Comparison of ENCODE assay signal across 9 cellular contexts in the genomic region with DNA sequence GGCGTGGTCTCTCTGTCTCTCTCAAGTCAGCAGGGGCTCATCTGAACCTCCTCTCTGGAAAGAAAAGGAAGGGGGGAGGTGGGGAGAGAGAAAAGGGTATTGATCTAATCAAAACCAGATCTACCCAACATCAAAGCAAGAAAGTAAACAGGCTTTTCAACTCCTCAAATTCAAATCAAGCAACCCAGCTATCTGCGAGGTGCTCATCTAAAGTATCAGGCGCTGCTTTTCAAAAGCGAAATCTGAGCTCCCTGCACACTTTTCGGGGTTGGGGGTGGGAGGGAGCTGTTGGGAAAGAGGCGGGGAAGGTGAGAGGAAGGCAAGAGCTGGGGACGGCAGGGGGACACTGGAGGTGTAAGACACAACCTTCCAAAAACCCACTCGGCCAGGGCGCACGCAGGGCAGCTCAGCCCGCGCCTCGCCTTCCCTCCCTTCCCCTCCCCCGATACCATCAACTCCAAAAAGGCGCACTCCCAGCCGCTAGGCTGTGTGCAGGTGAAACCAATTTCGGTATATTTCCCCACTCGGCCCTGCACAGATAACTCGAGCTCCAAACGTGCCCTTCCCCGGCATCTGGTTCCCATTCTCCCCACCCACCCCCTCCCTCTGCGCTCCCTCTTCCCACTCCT. TPM values are rescaled to one million over a fixed set of nuclear protein-coding genes. Genes with fewer than 3 reads are reported as not detected.
A peak's percentile ranks its signal among the peaks of the same experiment; 100 is the strongest.
DNase-seq lines count a peak whose midpoint lies in the region; ATAC-seq and TF ChIP-seq lines count a peak whose summit lies in the region.
"Had no signal": no experiment of that assay in that cellular context is flagged by ENCODE, and none has a peak within 500 bp of the region (broad histone marks: within the 10 kb centered on the region; RNA-seq: fewer than 3 reads in every experiment).

No MANE protein-coding gene starts in this region.

- H3K4me3 ChIP-seq in right lobe of liver (peak overlapping the region in 2 of 3 donors; percentile 72 to 75), testis (peak overlapping the region; percentile 84 to 88)

- peak overlapping the region; percentile 71 for H3K4me3 Mint-ChIP-seq in activated CD8-positive, alpha-beta T cell treated with anti-CD3 and anti-CD28 coated beads for 36 hours
- no peak overlapping the region for H3K4me3 Mint-ChIP-seq in activated CD8-positive, alpha-beta T cell treated with anti-CD3 and anti-CD28 coated beads, Interleukin-2, amount 10 ng/mL, durations not matched to agents 7 days and 5 days

- H3K27ac ChIP-seq in right lobe of liver (no peak overlapping the region), testis (peak overlapping the region in 1 of 2 donors; percentile 93)

- H3K4me1 ChIP-seq in right lobe of liver (peaks cover 0 to 14% (median 0%) of the 10 kb centered on the region in 4 donors), testis (peaks cover 28% of the 10 kb centered on the region)

- H3K9me3 ChIP-seq in right lobe of liver (no peaks in the 10 kb centered on the region), testis (no peaks in the 10 kb centered on the region)

- H3K27me3 ChIP-seq in right lobe of liver (no peaks in the 10 kb centered on the region), testis (no peaks in the 10 kb centered on the region)

- DNase-seq in activated CD8-positive, alpha-beta T cell treated with anti-CD3 and anti-CD28 coated beads for 36 hours, result no peak
- DNase-seq in activated CD8-positive, alpha-beta T cell treated with anti-CD3 and anti-CD28 coated beads, Interleukin-2, amount 10 ng/mL, durations not matched to agents 7 days and 5 days, result no peak
- DNase-seq in activated naive CD4-positive, alpha-beta T cell treated with anti-CD3 and anti-CD28 coated beads, Interleukin-2, amount 50 U/mL, for 16 hours, result peak; percentile 27
- no peak for DNase-seq in right lobe of liver
- no peak for DNase-seq in testis
- DNase-seq in NCI-H2227 (lab: John Stamatoyannopoulos, UW; ENCODE audit: unreplicated experiment), result no peak
- DNase-seq in SK-N-DZ (ENCODE audit: low spot score), result no peak
- DNase-seq in left lobe of liver (ENCODE audit: low spot score), result no peak
- DNase-seq: NCI-H146 had no signal

- POLR2A ChIA-PET in activated CD8-positive, alpha-beta T cell treated with anti-CD3 and anti-CD28 coated beads for 36 hours (lab: Charles Lee), result no interaction called here
- POLR2A ChIA-PET in activated CD8-positive, alpha-beta T cell treated with anti-CD3 and anti-CD28 coated beads, Interleukin-2, amount 10 ng/mL, durations not matched to agents 7 days and 5 days (lab: Charles Lee), result interaction anchor here (1.0 kb wide), 1 partner anchor 294 kb away, joined by 4 read pairs; no protein-coding TSS in a partner anchor

- H3K9me3 Mint-ChIP-seq in activated CD8-positive, alpha-beta T cell treated with anti-CD3 and anti-CD28 coated beads for 36 hours, result no peaks in the 10 kb centered on the region
- H3K9me3 Mint-ChIP-seq in activated CD8-positive, alpha-beta T cell treated with anti-CD3 and anti-CD28 coated beads, Interleukin-2, amount 10 ng/mL, durations not matched to agents 7 days and 5 days (ENCODE audit: insufficient read depth), result no peaks in the 10 kb centered on the region

- H3K27ac Mint-ChIP-seq in activated CD8-positive, alpha-beta T cell treated with anti-CD3 and anti-CD28 coated beads for 36 hours, result no peak overlapping the region
- H3K27ac Mint-ChIP-seq in activated CD8-positive, alpha-beta T cell treated with anti-CD3 and anti-CD28 coated beads, Interleukin-2, amount 10 ng/mL, durations not matched to agents 7 days and 5 days, result no peak overlapping the region

- 21% methylated on average over 14 of the region's 22 CpGs for WGBS in right lobe of liver (ENCODE audit: insufficient coverage, low coverage, low lambda C conversion rate, missing lambda C conversion rate)
- WGBS in testis, 2 donors, result 21 to 23% methylated on average over 13 to 22 of the region's 22 CpGs

- TF ChIP-seq POLR2A in right lobe of liver (IDR thresholded peaks at IDR 0.05) (no peak), testis (IDR thresholded peaks at IDR 0.05) (no peak)

- H3K4me1 Mint-ChIP-seq in activated CD8-positive, alpha-beta T cell treated with anti-CD3 and anti-CD28 coated beads for 36 hours (ENCODE audit: low read depth), result peaks cover 18% of the 10 kb centered on the region
- H3K4me1 Mint-ChIP-seq in activated CD8-positive, alpha-beta T cell treated with anti-CD3 and anti-CD28 coated beads, Interleukin-2, amount 10 ng/mL, durations not matched to agents 7 days and 5 days (ENCODE audit: low read depth), result peaks cover 21% of the 10 kb centered on the region

- CTCF ChIA-PET in activated CD8-positive, alpha-beta T cell treated with anti-CD3 and anti-CD28 coated beads for 36 hours (lab: Charles Lee), result interaction anchor here (0.6 to 4.9 kb wide), 4 partner anchors 19 to 326 kb away, joined by 3 to 27 read pairs (median 4); no protein-coding TSS in a partner anchor
- CTCF ChIA-PET in activated CD8-positive, alpha-beta T cell treated with anti-CD3 and anti-CD28 coated beads, Interleukin-2, amount 10 ng/mL, durations not matched to agents 7 days and 5 days (lab: Charles Lee), result interaction anchor here (0.8 to 4.7 kb wide), 3 partner anchors 19 to 327 kb away, joined by 3 to 41 read pairs (median 4); no protein-coding TSS in a partner anchor

- peaks cover 4% of the 10 kb centered on the region for H3K27me3 Mint-ChIP-seq in activated CD8-positive, alpha-beta T cell treated with anti-CD3 and anti-CD28 coated beads for 36 hours
- H3K27me3 Mint-ChIP-seq in activated CD8-positive, alpha-beta T cell treated with anti-CD3 and anti-CD28 coated beads, Interleukin-2, amount 10 ng/mL, durations not matched to agents 7 days and 5 days (ENCODE audit: low read depth), result peaks cover 6% of the 10 kb centered on the region

- no peak for ATAC-seq in activated CD8-positive, alpha-beta T cell treated with anti-CD3 and anti-CD28 coated beads for 36 hours
- no peak for ATAC-seq in activated CD8-positive, alpha-beta T cell treated with anti-CD3 and anti-CD28 coated beads, Interleukin-2, amount 10 ng/mL, durations not matched to agents 7 days and 5 days
- ATAC-seq in right lobe of liver (no peak), left lobe of liver (no peak)

- H3K36me3 ChIP-seq in right lobe of liver (no peaks in the 10 kb centered on the region), testis (ENCODE audit: low read depth, missing control alignments) (no peaks in the 10 kb centered on the region)

- no peaks in the 10 kb centered on the region for H3K36me3 Mint-ChIP-seq in activated CD8-positive, alpha-beta T cell treated with anti-CD3 and anti-CD28 coated beads for 36 hours (ENCODE audit: low read depth)
- no peaks in the 10 kb centered on the region for H3K36me3 Mint-ChIP-seq in activated CD8-positive, alpha-beta T cell treated with anti-CD3 and anti-CD28 coated beads, Interleukin-2, amount 10 ng/mL, durations not matched to agents 7 days and 5 days (ENCODE audit: low read depth)

- intact Hi-C loops in activated CD8-positive, alpha-beta T cell treated with anti-CD3 and anti-CD28 coated beads for 36 hours (cut with micrococcal nuclease), result loop anchor here (5.0 to 10.0 kb wide), 2 partner anchors 266 to 324 kb away; no protein-coding TSS in a partner anchor
- intact Hi-C loops in right lobe of liver (cut with DNase I), result loop anchor here in 1 of 2 donors (5.0 kb wide), 1 partner anchor 101 kb away; no protein-coding TSS in a partner anchor
- intact Hi-C loops in testis (cut with DNase I; ENCODE audit: low total_unique reads), result loop anchor here (10.0 kb wide), 1 partner anchor 264 kb away; no protein-coding TSS in a partner anchor

- no peak for TF ChIP-seq CTCF in activated CD8-positive, alpha-beta T cell treated with anti-CD3 and anti-CD28 coated beads for 36 hours (IDR thresholded peaks at IDR 0.05)
- TF ChIP-seq CTCF in right lobe of liver (IDR thresholded peaks at IDR 0.05), result no peak
- TF ChIP-seq CTCF in testis (IDR thresholded peaks at IDR 0.05), result no peak

RNA-seq across cellular contexts. Expression of gene AXIN2, which starts 2.7 kb away (rescaled TPM):
- total RNA-seq in activated CD8-positive, alpha-beta T cell treated with anti-CD3 and anti-CD28 coated beads for 36 hours, result 1 to 10 TPM in 1 of 2 experiments, under 1 TPM in 1; 0.69 to 1.0 TPM
- 1 to 10 TPM; 4.7 to 5.3 TPM for total RNA-seq in activated CD8-positive, alpha-beta T cell treated with anti-CD3 and anti-CD28 coated beads, Interleukin-2, amount 10 ng/mL, durations not matched to agents 7 days and 5 days
- 1 to 10 TPM; 1.0 to 2.4 (median 2.0) TPM for total RNA-seq in right lobe of liver
- total RNA-seq in testis, result 10 to 100 TPM; 20.2 to 26.3 TPM
- 18.1 TPM for polyA plus RNA-seq in testis (ENCODE audit: insufficient read depth, low read depth, low replicate concordance)
- polyA plus RNA-seq in SK-N-DZ (2014; cell fraction: cytosol; rRNA removed), result 8.4 and 10.5 TPM in 2 replicates
- 13.5 and 15.1 TPM in 2 replicates for polyA plus RNA-seq in SK-N-DZ (2014; cell fraction: nucleus; rRNA removed)
- 3.6 TPM for total RNA-seq in left lobe of liver
